ENCODE assay signal across 7 cellular contexts in the genomic region with DNA sequence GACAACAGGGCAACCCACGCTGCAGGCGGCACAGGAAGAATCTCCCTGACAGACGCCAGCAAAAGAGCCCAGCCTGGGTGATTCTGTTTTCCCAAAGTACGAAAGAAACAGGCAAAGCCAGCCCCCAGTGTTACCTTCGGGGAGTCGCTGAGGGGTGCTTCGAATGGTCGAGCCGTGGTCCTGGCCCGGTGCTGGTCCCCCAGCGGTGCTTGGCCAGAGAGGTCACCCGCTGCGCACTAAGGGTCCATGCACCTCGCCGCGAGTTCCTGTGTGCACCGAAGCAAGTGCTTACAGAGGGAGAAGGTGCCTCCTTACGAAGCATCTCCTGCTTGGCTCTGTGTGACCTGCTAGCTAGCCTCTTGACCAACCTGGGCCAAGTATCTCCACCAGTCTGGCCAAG.
"Had no signal": no experiment of that assay in that cellular context is flagged by ENCODE, and none has a peak within 500 bp of the region (broad histone marks: within the 10 kb centered on the region; RNA-seq: fewer than 3 reads in every experiment).

No MANE protein-coding gene starts in this region.

- DNase-seq: IMR-90, KBM-7, KG1 had no signal

- H3K27ac ChIP-seq: HL-60 had no signal

- H3K4me1 Mint-ChIP-seq: IgD-negative memory B cell had no signal

- H3K27ac Mint-ChIP-seq: IgD-negative memory B cell had no signal

- H3K9me3 Mint-ChIP-seq: IgD-negative memory B cell had no signal

- H3K27me3 Mint-ChIP-seq: IgD-negative memory B cell had no signal

- ATAC-seq: HepG2, K562 had no signal

- H3K4me3 ChIP-seq: K562 had no signal
